In genomic region chr12:55891310-55891709, GRCh38 we compare ENCODE assay signal across 29 cellular contexts. TPM values are rescaled to one million over a fixed set of nuclear protein-coding genes. Genes with fewer than 3 reads are reported as not detected.
"Had no signal": no experiment of that assay in that cellular context is flagged by ENCODE, and none has a peak within 500 bp of the region (broad histone marks: within the 10 kb centered on the region; RNA-seq: fewer than 3 reads in every experiment).

No MANE protein-coding gene starts in this region.

- H3K9me3 ChIP-seq: stomach, suprapubic skin, testis, thoracic aorta, thyroid gland, tibial artery, tibial nerve, transverse colon, upper lobe of left lung, upper lobe of right lung, uterus, vagina had no signal

- H3K9me3 Mint-ChIP-seq: stimulated activated effector memory CD8-positive, alpha-beta T cell treated with anti-CD3 and anti-CD28 coated beads, Interleukin-12 subunit alpha, Interleukin-12 subunit beta, amount 100 ng/mL, for 72 hours; stimulated activated naive CD8-positive, alpha-beta T cell treated with anti-CD3 and anti-CD28 coated beads, Interleukin-15, amount 100 ng/mL, for 72 hours; stimulated activated naive CD8-positive, alpha-beta T cell treated with anti-CD3 and anti-CD28 coated beads, Interleukin-15, Interleukin-2, amounts not matched to agents 100 ng/mL and 50 ng/mL, for 24 hours; type B pancreatic cell had no signal

- H3K4me1 Mint-ChIP-seq: stimulated activated effector memory CD8-positive, alpha-beta T cell treated with anti-CD3 and anti-CD28 coated beads, Interleukin-12 subunit alpha, Interleukin-12 subunit beta, amount 100 ng/mL, for 72 hours; stimulated activated memory B cell treated with anti-CD40 and anti-IgM and Interleukin-4, amounts not matched to agents 10 μg/mL and 1 μg/mL and 100 μg/mL, for 72 hours; stimulated activated naive B cell treated with anti-CD40 and anti-IgM and Interleukin-4, amounts not matched to agents 10 μg/mL and 1 μg/mL and 100 μg/mL, for 72 hours; stimulated activated naive CD8-positive, alpha-beta T cell treated with anti-CD3 and anti-CD28 coated beads, Interleukin-15, amount 100 ng/mL, for 72 hours had no signal

- H3K4me3 ChIP-seq: stomach, suprapubic skin, testis, thoracic aorta, thyroid gland, tibial artery, tibial nerve, transverse colon, upper lobe of left lung, upper lobe of right lung, uterus, vagina had no signal

- H3K27me3 Mint-ChIP-seq: stimulated activated memory B cell treated with anti-CD40 and anti-IgM and Interleukin-4, amounts not matched to agents 10 μg/mL and 1 μg/mL and 100 μg/mL, for 72 hours; stimulated activated naive B cell treated with anti-CD40 and anti-IgM and Interleukin-4, amounts not matched to agents 10 μg/mL and 1 μg/mL and 100 μg/mL, for 72 hours; stimulated activated naive CD8-positive, alpha-beta T cell treated with anti-CD3 and anti-CD28 coated beads, Interleukin-15, amount 100 ng/mL, for 72 hours; stimulated activated naive CD8-positive, alpha-beta T cell treated with anti-CD3 and anti-CD28 coated beads, Interleukin-15, Interleukin-2, amounts not matched to agents 100 ng/mL and 50 ng/mL, for 24 hours; type B pancreatic cell had no signal

- H3K27me3 ChIP-seq: stomach, suprapubic skin, testis, thyroid gland, tibial artery, tibial nerve, transverse colon, upper lobe of left lung, upper lobe of right lung, uterus, vagina had no signal

- ATAC-seq: stimulated activated effector memory CD8-positive, alpha-beta T cell treated with anti-CD3 and anti-CD28 coated beads, Interleukin-12 subunit alpha, Interleukin-12 subunit beta, amount 100 ng/mL, for 72 hours; stimulated activated memory B cell treated with anti-CD40 and anti-IgM and Interleukin-4, amounts not matched to agents 10 μg/mL and 1 μg/mL and 100 μg/mL, for 72 hours; stimulated activated naive B cell treated with anti-CD40 and anti-IgM and Interleukin-4, amounts not matched to agents 10 μg/mL and 1 μg/mL and 100 μg/mL, for 72 hours; stimulated activated naive CD8-positive, alpha-beta T cell treated with anti-CD3 and anti-CD28 coated beads, Interleukin-15, amount 100 ng/mL, for 72 hours; stimulated activated naive CD8-positive, alpha-beta T cell treated with anti-CD3 and anti-CD28 coated beads, Interleukin-15, Interleukin-2, amounts not matched to agents 100 U/mL and 50 U/mL, for 24 hours; upper lobe of right lung had no signal

- DNase-seq: stimulated activated CD4-positive, alpha-beta T cell treated with anti-CD3 and anti-CD28 coated beads, Interleukin-2, amount 100 ng/mL, for 48 hours; stimulated activated CD4-positive, alpha-beta T cell treated with anti-CD3 and anti-CD28 coated beads, Interleukin-4, amount 100 ng/mL, for 1 hour; stimulated activated CD4-positive, alpha-beta T cell treated with anti-CD3 and anti-CD28 coated beads, Interleukin-4, amount 100 ng/mL, for 24 hours; stimulated activated CD4-positive, alpha-beta T cell treated with anti-CD3 and anti-CD28 coated beads, Interleukin-4, amount 100 ng/mL, for 4 hours; stimulated activated CD8-positive, alpha-beta memory T cell treated with anti-CD3 and anti-CD28 coated beads, Interleukin-4, amount 100 ng/mL, for 48 hours; stimulated activated naive B cell treated with anti-CD40 and anti-IgM and Interleukin-4, amounts not matched to agents 10 μg/mL and 1 μg/mL and 100 μg/mL, for 72 hours; stimulated activated naive CD4-positive, alpha-beta T cell; stimulated activated naive CD4-positive, alpha-beta T cell treated with Interleukin-2 at 50 U/mL for 16 hours; stimulated activated naive CD8-positive, alpha-beta T cell treated with anti-CD3 and anti-CD28 coated beads, Interleukin-15, amount 100 ng/mL, for 72 hours; stimulated activated naive CD8-positive, alpha-beta T cell treated with anti-CD3 and anti-CD28 coated beads, Interleukin-15, Interleukin-2, amounts not matched to agents 100 U/mL and 50 U/mL, for 24 hours; stomach; substantia nigra; testis; thyroid gland; tibial artery; transverse colon; upper lobe of left lung; upper lobe of right lung; uterus had no signal

- H3K4me3 Mint-ChIP-seq: stimulated activated effector memory CD8-positive, alpha-beta T cell treated with anti-CD3 and anti-CD28 coated beads, Interleukin-12 subunit alpha, Interleukin-12 subunit beta, amount 100 ng/mL, for 72 hours; stimulated activated memory B cell treated with anti-CD40 and anti-IgM and Interleukin-4, amounts not matched to agents 10 μg/mL and 1 μg/mL and 100 μg/mL, for 72 hours; stimulated activated naive B cell treated with anti-CD40 and anti-IgM and Interleukin-4, amounts not matched to agents 10 μg/mL and 1 μg/mL and 100 μg/mL, for 72 hours; stimulated activated naive CD8-positive, alpha-beta T cell treated with anti-CD3 and anti-CD28 coated beads, Interleukin-15, amount 100 ng/mL, for 72 hours; stimulated activated naive CD8-positive, alpha-beta T cell treated with anti-CD3 and anti-CD28 coated beads, Interleukin-15, Interleukin-2, amounts not matched to agents 100 ng/mL and 50 ng/mL, for 24 hours; type B pancreatic cell had no signal

- FAIRE-seq: urothelium cell line had no signal

- H3K4me1 ChIP-seq: stomach, suprapubic skin, testis, thyroid gland, tibial artery, tibial nerve, transverse colon, upper lobe of left lung, upper lobe of right lung, uterus, vagina had no signal

- H3K36me3 ChIP-seq: stomach, suprapubic skin, thoracic aorta, thyroid gland, tibial artery, tibial nerve, transverse colon, upper lobe of left lung, upper lobe of right lung, uterus, vagina had no signal

- H3K27ac Mint-ChIP-seq: stimulated activated effector memory CD8-positive, alpha-beta T cell treated with anti-CD3 and anti-CD28 coated beads, Interleukin-12 subunit alpha, Interleukin-12 subunit beta, amount 100 ng/mL, for 72 hours; stimulated activated memory B cell treated with anti-CD40 and anti-IgM and Interleukin-4, amounts not matched to agents 10 μg/mL and 1 μg/mL and 100 μg/mL, for 72 hours; stimulated activated naive B cell treated with anti-CD40 and anti-IgM and Interleukin-4, amounts not matched to agents 10 μg/mL and 1 μg/mL and 100 μg/mL, for 72 hours; stimulated activated naive CD8-positive, alpha-beta T cell treated with anti-CD3 and anti-CD28 coated beads, Interleukin-15, amount 100 ng/mL, for 72 hours; stimulated activated naive CD8-positive, alpha-beta T cell treated with anti-CD3 and anti-CD28 coated beads, Interleukin-15, Interleukin-2, amounts not matched to agents 100 ng/mL and 50 ng/mL, for 24 hours; type B pancreatic cell had no signal

- H3K27ac ChIP-seq: stomach, suprapubic skin, testis, thoracic aorta, thyroid gland, tibial artery, tibial nerve, transverse colon, upper lobe of left lung, upper lobe of right lung, uterus, vagina had no signal

- H3K36me3 Mint-ChIP-seq: stimulated activated effector memory CD8-positive, alpha-beta T cell treated with anti-CD3 and anti-CD28 coated beads, Interleukin-12 subunit alpha, Interleukin-12 subunit beta, amount 100 ng/mL, for 72 hours; type B pancreatic cell had no signal

RNA-seq across cellular contexts. Expression of gene MMP19, which starts 48.6 kb away (rescaled TPM):
- total RNA-seq: temporal lobe had no signal
